1 cellular context compared by ENCODE assay signal in the genomic region with DNA sequence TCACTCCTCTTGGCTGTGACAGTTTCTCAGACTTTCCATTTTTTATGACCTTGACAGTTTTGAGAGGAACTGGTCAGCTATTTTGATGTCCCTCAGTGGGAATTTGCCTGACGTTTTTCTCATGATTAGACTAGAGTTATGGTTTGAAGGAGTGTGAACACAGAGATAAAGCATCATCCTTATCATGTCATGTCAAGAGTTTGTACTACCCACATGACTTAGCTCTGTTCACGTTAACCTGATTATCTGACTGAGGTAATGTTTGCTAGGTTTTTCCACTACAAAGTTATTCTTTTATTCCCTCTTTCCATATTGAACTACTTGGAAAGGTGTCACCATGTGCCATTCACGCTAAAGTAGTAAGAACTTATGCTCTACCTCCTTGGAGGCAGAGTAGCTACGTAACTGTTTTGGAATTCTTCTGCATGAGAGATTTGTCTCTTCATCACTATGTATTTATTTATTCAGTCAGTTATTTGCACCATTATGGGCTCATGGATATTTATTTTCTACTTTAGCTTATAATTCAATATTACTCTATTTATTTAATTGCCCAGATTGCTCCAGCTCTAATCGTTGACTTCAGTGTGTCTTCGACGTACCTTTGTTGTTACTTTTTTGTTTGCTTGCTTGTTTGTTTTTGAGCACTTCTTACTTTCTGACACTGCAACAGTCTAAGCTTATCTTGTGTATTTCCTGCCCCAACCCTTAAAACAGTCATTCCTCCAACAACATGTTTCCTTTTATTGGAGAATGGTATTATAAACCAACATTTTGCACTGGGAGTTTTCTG.
TF ChIP-seq lines count a peak whose summit lies in the region.

No MANE protein-coding gene starts in this region.

TF ChIP-seq in IMR-90, 13 proteins besides CTCF, POLR2A, EP300 and RAD21 (continued from another document):
- TF ChIP-seq CHD1 (IDR thresholded peaks at IDR 0.05; ENCODE audit: low read depth, low read length) (no peak), RFX5 (IDR thresholded peaks at IDR 0.05; ENCODE audit: low read depth, low read length) (no peak), BHLHE40 (IDR thresholded peaks at IDR 0.05; ENCODE audit: low read depth, low read length) (no peak), MXI1 (IDR thresholded peaks at IDR 0.05; ENCODE audit: borderline replicate concordance, low read depth, low read length) (no peak), SMC3 (IDR thresholded peaks at IDR 0.05; ENCODE audit: low read depth, low read length) (no peak), RCOR1 (IDR thresholded peaks at IDR 0.05; ENCODE audit: insufficient replicate concordance, low read length) (no peak), FOS (IDR thresholded peaks at IDR 0.05; ENCODE audit: low read depth, low read length) (no peak), MAFK (IDR thresholded peaks at IDR 0.05; ENCODE audit: low read depth, low read length) (no peak), CEBPB (IDR thresholded peaks at IDR 0.05; ENCODE audit: low read depth, low read length) (no peak), MAZ (IDR thresholded peaks at IDR 0.05; ENCODE audit: borderline replicate concordance, low read depth, low read length) (no peak)
- TF ChIP-seq, protein P1, sequence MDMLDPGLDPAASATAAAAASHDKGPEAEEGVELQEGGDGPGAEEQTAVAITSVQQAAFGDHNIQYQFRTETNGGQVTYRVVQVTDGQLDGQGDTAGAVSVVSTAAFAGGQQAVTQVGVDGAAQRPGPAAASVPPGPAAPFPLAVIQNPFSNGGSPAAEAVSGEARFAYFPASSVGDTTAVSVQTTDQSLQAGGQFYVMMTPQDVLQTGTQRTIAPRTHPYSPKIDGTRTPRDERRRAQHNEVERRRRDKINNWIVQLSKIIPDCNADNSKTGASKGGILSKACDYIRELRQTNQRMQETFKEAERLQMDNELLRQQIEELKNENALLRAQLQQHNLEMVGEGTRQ (IDR thresholded peaks at IDR 0.05; ENCODE audit: low read depth, low read length): no peak
- TF ChIP-seq, protein P2, sequence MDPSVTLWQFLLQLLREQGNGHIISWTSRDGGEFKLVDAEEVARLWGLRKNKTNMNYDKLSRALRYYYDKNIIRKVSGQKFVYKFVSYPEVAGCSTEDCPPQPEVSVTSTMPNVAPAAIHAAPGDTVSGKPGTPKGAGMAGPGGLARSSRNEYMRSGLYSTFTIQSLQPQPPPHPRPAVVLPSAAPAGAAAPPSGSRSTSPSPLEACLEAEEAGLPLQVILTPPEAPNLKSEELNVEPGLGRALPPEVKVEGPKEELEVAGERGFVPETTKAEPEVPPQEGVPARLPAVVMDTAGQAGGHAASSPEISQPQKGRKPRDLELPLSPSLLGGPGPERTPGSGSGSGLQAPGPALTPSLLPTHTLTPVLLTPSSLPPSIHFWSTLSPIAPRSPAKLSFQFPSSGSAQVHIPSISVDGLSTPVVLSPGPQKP (IDR thresholded peaks at IDR 0.05; ENCODE audit: borderline replicate concordance, low read depth, low read length): no peak
TF ChIP-seq in IMR-90: peak in this region for 0.
